1 cellular context compared by ENCODE assay signal in the genomic region with DNA sequence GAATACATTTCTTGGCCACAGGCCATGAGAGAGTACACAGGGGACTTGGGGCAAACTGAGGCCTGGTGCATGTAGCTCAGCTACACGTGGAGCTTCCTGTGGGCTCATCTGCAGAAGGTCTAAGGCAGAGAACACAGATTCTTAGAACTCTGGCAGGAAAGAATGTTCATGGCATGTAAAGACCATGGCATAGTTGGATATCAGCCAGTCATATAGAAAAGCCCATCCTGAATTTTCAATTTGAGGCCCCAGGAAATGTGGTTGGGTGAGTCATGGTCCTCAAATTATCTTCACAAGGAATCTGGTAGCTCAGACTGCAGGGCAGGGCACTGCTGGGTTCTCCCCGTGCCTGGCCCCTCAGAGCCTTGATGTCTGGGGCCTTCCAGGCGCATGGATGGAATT.
TF ChIP-seq lines count a peak whose summit lies in the region.

No MANE protein-coding gene starts in this region.

TF ChIP-seq in GM12878, 131 proteins besides CTCF, POLR2A, EP300 and RAD21 (continued from another document):
- TF ChIP-seq, protein P1, sequence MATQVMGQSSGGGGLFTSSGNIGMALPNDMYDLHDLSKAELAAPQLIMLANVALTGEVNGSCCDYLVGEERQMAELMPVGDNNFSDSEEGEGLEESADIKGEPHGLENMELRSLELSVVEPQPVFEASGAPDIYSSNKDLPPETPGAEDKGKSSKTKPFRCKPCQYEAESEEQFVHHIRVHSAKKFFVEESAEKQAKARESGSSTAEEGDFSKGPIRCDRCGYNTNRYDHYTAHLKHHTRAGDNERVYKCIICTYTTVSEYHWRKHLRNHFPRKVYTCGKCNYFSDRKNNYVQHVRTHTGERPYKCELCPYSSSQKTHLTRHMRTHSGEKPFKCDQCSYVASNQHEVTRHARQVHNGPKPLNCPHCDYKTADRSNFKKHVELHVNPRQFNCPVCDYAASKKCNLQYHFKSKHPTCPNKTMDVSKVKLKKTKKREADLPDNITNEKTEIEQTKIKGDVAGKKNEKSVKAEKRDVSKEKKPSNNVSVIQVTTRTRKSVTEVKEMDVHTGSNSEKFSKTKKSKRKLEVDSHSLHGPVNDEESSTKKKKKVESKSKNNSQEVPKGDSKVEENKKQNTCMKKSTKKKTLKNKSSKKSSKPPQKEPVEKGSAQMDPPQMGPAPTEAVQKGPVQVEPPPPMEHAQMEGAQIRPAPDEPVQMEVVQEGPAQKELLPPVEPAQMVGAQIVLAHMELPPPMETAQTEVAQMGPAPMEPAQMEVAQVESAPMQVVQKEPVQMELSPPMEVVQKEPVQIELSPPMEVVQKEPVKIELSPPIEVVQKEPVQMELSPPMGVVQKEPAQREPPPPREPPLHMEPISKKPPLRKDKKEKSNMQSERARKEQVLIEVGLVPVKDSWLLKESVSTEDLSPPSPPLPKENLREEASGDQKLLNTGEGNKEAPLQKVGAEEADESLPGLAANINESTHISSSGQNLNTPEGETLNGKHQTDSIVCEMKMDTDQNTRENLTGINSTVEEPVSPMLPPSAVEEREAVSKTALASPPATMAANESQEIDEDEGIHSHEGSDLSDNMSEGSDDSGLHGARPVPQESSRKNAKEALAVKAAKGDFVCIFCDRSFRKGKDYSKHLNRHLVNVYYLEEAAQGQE (IDR thresholded peaks at IDR 0.05; ENCODE audit: low read depth, low read length): no peak
- TF ChIP-seq FOS (IDR thresholded peaks at IDR 0.05; ENCODE audit: borderline replicate concordance, extremely low read depth, insufficient read length): no peak
- TF ChIP-seq JUNB (IDR thresholded peaks at IDR 0.05): no peak
- TF ChIP-seq, protein P2, sequence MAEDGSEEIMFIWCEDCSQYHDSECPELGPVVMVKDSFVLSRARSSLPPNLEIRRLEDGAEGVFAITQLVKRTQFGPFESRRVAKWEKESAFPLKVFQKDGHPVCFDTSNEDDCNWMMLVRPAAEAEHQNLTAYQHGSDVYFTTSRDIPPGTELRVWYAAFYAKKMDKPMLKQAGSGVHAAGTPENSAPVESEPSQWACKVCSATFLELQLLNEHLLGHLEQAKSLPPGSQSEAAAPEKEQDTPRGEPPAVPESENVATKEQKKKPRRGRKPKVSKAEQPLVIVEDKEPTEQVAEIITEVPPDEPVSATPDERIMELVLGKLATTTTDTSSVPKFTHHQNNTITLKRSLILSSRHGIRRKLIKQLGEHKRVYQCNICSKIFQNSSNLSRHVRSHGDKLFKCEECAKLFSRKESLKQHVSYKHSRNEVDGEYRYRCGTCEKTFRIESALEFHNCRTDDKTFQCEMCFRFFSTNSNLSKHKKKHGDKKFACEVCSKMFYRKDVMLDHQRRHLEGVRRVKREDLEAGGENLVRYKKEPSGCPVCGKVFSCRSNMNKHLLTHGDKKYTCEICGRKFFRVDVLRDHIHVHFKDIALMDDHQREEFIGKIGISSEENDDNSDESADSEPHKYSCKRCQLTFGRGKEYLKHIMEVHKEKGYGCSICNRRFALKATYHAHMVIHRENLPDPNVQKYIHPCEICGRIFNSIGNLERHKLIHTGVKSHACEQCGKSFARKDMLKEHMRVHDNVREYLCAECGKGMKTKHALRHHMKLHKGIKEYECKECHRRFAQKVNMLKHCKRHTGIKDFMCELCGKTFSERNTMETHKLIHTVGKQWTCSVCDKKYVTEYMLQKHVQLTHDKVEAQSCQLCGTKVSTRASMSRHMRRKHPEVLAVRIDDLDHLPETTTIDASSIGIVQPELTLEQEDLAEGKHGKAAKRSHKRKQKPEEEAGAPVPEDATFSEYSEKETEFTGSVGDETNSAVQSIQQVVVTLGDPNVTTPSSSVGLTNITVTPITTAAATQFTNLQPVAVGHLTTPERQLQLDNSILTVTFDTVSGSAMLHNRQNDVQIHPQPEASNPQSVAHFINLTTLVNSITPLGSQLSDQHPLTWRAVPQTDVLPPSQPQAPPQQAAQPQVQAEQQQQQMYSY (CRISPR knock-in tag; IDR thresholded peaks at IDR 0.05): no peak
- no peak for TF ChIP-seq SREBF1 (IDR thresholded peaks at IDR 0.05; ENCODE audit: low read length)
- no peak for TF ChIP-seq PAX5 (IDR thresholded peaks at IDR 0.05; ENCODE audit: borderline replicate concordance, low read depth, low read length)
- TF ChIP-seq MTA2 (IDR thresholded peaks at IDR 0.05; ENCODE audit: low read depth): no peak
- TF ChIP-seq MEF2B (IDR thresholded peaks at IDR 0.05; ENCODE audit: partially characterized antibody, poor library complexity, severe bottlenecking): no peak
- no peak for TF ChIP-seq SIX5 (IDR thresholded peaks at IDR 0.05; ENCODE audit: low read depth, low read length, severe bottlenecking)
- no peak for TF ChIP-seq CREB1 (IDR thresholded peaks at IDR 0.05; ENCODE audit: low read depth)
- no peak for TF ChIP-seq SRF (IDR thresholded peaks at IDR 0.05; ENCODE audit: low read depth in 2 of 2, low read length in 2 of 2)
- TF ChIP-seq ESRRA (IDR thresholded peaks at IDR 0.05; ENCODE audit: low read length): no peak
